Comparison of ENCODE assay signal across 1 cellular context in genomic region chr11:3423138-3423715, GRCh38.
TF ChIP-seq lines count a peak whose summit lies in the region.
"Not testable (repeated sequence)": the region's sequence is repeated elsewhere in the genome, so short reads cannot be mapped to it uniquely, and the experiment has no call there.

No MANE protein-coding gene starts in this region.

TF ChIP-seq in HepG2, 621 proteins besides CTCF, POLR2A, EP300 and RAD21:
- TF ChIP-seq GABPB1 (CRISPR knock-in tag; IDR thresholded peaks at IDR 0.05) (peak; percentile 26; the same call in 1 of the 2 replicates), ZNF777 (CRISPR knock-in tag; IDR thresholded peaks at IDR 0.05) (peak; percentile 57; the same call in 1 of the 2 replicates), MYC (CRISPR knock-in tag; IDR thresholded peaks at IDR 0.05; ENCODE audit: borderline replicate concordance) (peak; percentile 3; the same call in 1 of the 2 replicates), SP4 (CRISPR knock-in tag; IDR thresholded peaks at IDR 0.05) (peak; percentile 53), ZFY (CRISPR knock-in tag; IDR thresholded peaks at IDR 0.05) (peak; percentile 69), YEATS4 (CRISPR knock-in tag; IDR thresholded peaks at IDR 0.05; ENCODE audit: borderline replicate concordance) (peak; percentile 57; the same call in 1 of the 2 replicates), RFXAP (CRISPR knock-in tag; IDR thresholded peaks at IDR 0.05; ENCODE audit: borderline replicate concordance) (0 out of 2 replicates have a peak, but pooled peaks have one; percentile 1), STAT6 (CRISPR knock-in tag; IDR thresholded peaks at IDR 0.05; ENCODE audit: borderline replicate concordance) (peak; percentile 31; the same call in 1 of the 2 replicates), SAP130 (CRISPR knock-in tag; IDR thresholded peaks at IDR 0.05; ENCODE audit: low read depth) (peak; percentile 14), USF2 (CRISPR knock-in tag; IDR thresholded peaks at IDR 0.05; ENCODE audit: borderline replicate concordance) (0 out of 2 replicates have a peak, but pooled peaks have one; percentile 7), HNRNPK (IDR thresholded peaks at IDR 0.05; ENCODE audit: low read depth, low read length, poor library complexity, severe bottlenecking) (peak; percentile 74), KDM2A (CRISPR knock-in tag; IDR thresholded peaks at IDR 0.05; ENCODE audit: borderline replicate concordance, low read depth) (peak; percentile 22; the same call in 1 of the 2 replicates), HDAC1 (CRISPR knock-in tag; IDR thresholded peaks at IDR 0.05) (0 out of 2 replicates have a peak, but pooled peaks have one; percentile 23), PHF8 (CRISPR knock-in tag; IDR thresholded peaks at IDR 0.05) (0 out of 2 replicates have a peak, but pooled peaks have one; percentile 38), PITX1 (CRISPR knock-in tag; IDR thresholded peaks at IDR 0.05) (0 out of 2 replicates have a peak, but pooled peaks have one; percentile 19), ZBTB7B (CRISPR knock-in tag; IDR thresholded peaks at IDR 0.05) (0 out of 2 replicates have a peak, but pooled peaks have one; percentile 15), ZNF687 (CRISPR knock-in tag; IDR thresholded peaks at IDR 0.05) (peak; percentile 61), ZNF501 (CRISPR knock-in tag; IDR thresholded peaks at IDR 0.05) (0 out of 2 replicates have a peak, but pooled peaks have one; percentile 38), ZNF350 (CRISPR knock-in tag; IDR thresholded peaks at IDR 0.05; ENCODE audit: borderline replicate concordance, low read depth) (peak; percentile 57; the same call in 1 of the 2 replicates), UBTF (CRISPR knock-in tag; IDR thresholded peaks at IDR 0.05) (peak; percentile 64), IKZF5 (CRISPR knock-in tag; IDR thresholded peaks at IDR 0.05) (0 out of 2 replicates have a peak, but pooled peaks have one; percentile 4), RBFOX2 (IDR thresholded peaks at IDR 0.05; ENCODE audit: low read depth, low read length) (0 out of 2 replicates have a peak, but pooled peaks have one; percentile 30)
- TF ChIP-seq, protein P1, sequence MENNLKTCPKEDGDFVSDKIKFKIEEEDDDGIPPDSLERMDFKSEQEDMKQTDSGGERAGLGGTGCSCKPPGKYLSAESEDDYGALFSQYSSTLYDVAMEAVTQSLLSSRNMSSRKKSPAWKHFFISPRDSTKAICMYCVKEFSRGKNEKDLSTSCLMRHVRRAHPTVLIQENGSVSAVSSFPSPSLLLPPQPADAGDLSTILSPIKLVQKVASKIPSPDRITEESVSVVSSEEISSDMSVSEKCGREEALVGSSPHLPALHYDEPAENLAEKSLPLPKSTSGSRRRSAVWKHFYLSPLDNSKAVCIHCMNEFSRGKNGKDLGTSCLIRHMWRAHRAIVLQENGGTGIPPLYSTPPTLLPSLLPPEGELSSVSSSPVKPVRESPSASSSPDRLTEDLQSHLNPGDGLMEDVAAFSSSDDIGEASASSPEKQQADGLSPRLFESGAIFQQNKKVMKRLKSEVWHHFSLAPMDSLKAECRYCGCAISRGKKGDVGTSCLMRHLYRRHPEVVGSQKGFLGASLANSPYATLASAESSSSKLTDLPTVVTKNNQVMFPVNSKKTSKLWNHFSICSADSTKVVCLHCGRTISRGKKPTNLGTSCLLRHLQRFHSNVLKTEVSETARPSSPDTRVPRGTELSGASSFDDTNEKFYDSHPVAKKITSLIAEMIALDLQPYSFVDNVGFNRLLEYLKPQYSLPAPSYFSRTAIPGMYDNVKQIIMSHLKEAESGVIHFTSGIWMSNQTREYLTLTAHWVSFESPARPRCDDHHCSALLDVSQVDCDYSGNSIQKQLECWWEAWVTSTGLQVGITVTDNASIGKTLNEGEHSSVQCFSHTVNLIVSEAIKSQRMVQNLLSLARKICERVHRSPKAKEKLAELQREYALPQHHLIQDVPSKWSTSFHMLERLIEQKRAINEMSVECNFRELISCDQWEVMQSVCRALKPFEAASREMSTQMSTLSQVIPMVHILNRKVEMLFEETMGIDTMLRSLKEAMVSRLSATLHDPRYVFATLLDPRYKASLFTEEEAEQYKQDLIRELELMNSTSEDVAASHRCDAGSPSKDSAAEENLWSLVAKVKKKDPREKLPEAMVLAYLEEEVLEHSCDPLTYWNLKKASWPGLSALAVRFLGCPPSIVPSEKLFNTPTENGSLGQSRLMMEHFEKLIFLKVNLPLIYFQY (CRISPR knock-in tag; IDR thresholded peaks at IDR 0.05; ENCODE audit: borderline replicate concordance): 0 out of 2 replicates have a peak, but pooled peaks have one; percentile 37
- TF ChIP-seq, protein P2, sequence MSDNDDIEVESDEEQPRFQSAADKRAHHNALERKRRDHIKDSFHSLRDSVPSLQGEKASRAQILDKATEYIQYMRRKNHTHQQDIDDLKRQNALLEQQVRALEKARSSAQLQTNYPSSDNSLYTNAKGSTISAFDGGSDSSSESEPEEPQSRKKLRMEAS (IDR thresholded peaks at IDR 0.05): peak; percentile 1; the same call in 1 of the 2 replicates
- TF ChIP-seq USF2 (IDR thresholded peaks at IDR 0.05; ENCODE audit: low read depth, low read length): not testable (repeated sequence)
